Comparison of ENCODE assay signal across 11 cellular contexts in the genomic region with DNA sequence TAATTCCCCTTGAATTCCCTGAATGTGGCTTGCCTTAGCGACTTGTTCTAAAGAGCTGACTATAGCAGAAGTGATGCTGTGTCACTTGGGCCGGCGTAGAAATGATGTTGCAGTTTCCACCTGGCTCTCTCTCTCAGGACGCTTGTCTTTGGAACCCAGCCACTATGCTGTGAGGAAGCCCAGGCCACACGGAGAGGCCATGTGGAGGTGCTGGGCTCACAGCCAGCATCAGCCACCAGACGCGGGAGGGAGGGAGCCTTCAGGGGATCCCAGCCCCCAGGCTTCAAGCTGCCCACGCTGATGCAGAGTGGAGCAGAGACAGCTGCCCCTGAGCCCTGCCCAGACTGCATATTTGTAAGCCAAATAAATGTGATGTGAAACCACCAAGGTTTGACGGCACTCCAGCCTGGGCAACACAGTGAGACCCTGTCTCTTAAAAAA. TPM values are rescaled to one million over a fixed set of nuclear protein-coding genes. Genes with fewer than 3 reads are reported as not detected.
DNase-seq lines count a peak whose midpoint lies in the region; ATAC-seq and TF ChIP-seq lines count a peak whose summit lies in the region.
"Had no signal": no experiment of that assay in that cellular context is flagged by ENCODE, and none has a peak within 500 bp of the region (broad histone marks: within the 10 kb centered on the region; RNA-seq: fewer than 3 reads in every experiment).

No MANE protein-coding gene starts in this region.

- H3K9me3 Mint-ChIP-seq in activated CD8-positive, alpha-beta T cell treated with anti-CD3 and anti-CD28 coated beads, Interleukin-2, amount 10 ng/mL, durations not matched to agents 7 days and 5 days (ENCODE audit: insufficient read depth), result no peaks in the 10 kb centered on the region

- no peaks in the 10 kb centered on the region for H3K36me3 Mint-ChIP-seq in activated CD8-positive, alpha-beta T cell treated with anti-CD3 and anti-CD28 coated beads, Interleukin-2, amount 10 ng/mL, durations not matched to agents 7 days and 5 days (ENCODE audit: low read depth)

- no peak for TF ChIP-seq POLR2A in ovary (IDR thresholded peaks at IDR 0.05)

- H3K4me1 ChIP-seq in HEK293 (ENCODE audit: control insufficient read depth, insufficient read depth, low read length) (no peaks in the 10 kb centered on the region), ovary (ENCODE audit: insufficient read depth) (peaks cover 3% of the 10 kb centered on the region)

- no peak overlapping the region for H3K4me3 Mint-ChIP-seq in activated CD8-positive, alpha-beta T cell treated with anti-CD3 and anti-CD28 coated beads, Interleukin-2, amount 10 ng/mL, durations not matched to agents 7 days and 5 days

- no peak overlapping the region for H3K27ac Mint-ChIP-seq in activated CD8-positive, alpha-beta T cell treated with anti-CD3 and anti-CD28 coated beads, Interleukin-2, amount 10 ng/mL, durations not matched to agents 7 days and 5 days

- TF ChIP-seq EP300 in ovary (IDR thresholded peaks at IDR 0.05), result no peak

- no peaks in the 10 kb centered on the region for H3K27me3 ChIP-seq in ovary

- TF ChIP-seq CTCF in HEK293 (tag by site-specific recombination; IDR thresholded peaks at IDR 0.05), result no peak
- TF ChIP-seq CTCF in fibroblast of villous mesenchyme (IDR thresholded peaks at IDR 0.05; ENCODE audit: insufficient read depth, low read depth, low read length), result no peak
- no peak for TF ChIP-seq CTCF in ovary (IDR thresholded peaks at IDR 0.05)

- no peaks in the 10 kb centered on the region for H3K9me3 ChIP-seq in HEK293 (ENCODE audit: control insufficient read depth, insufficient read depth, low read depth, low read length)
- H3K9me3 ChIP-seq in ovary, result no peaks in the 10 kb centered on the region
- H3K9me3 ChIP-seq: thoracic aorta had no signal

- H3K4me1 Mint-ChIP-seq in activated CD8-positive, alpha-beta T cell treated with anti-CD3 and anti-CD28 coated beads, Interleukin-2, amount 10 ng/mL, durations not matched to agents 7 days and 5 days (ENCODE audit: low read depth), result no peaks in the 10 kb centered on the region

- intact Hi-C loops in ovary (cut with DNase I), result loop anchor here in 2 of 4 donors (5.0 kb wide), 1 partner anchor 59 kb away; no protein-coding TSS in a partner anchor

- no peak overlapping the region for H3K27ac ChIP-seq in HEK293 (ENCODE audit: extremely low read depth, low read depth, low read length)
- no peak overlapping the region for H3K27ac ChIP-seq in ovary
- H3K27ac ChIP-seq: thoracic aorta had no signal

- WGBS in ovary, 3 donors, result 3 to 9% (median 4%) methylated on average over 7 to 9 of the region's 9 CpGs

- DNase-seq in NCI-H774 (lab: John Stamatoyannopoulos, UW) (peak; percentile 35), fibroblast of villous mesenchyme (ENCODE audit: low read depth) (peak; percentile 60), ovary (peak; percentile 49 to 75 (median 68)), DMS53 (lab: John Stamatoyannopoulos, UW) (no peak)
- no peak for DNase-seq in activated CD8-positive, alpha-beta T cell treated with anti-CD3 and anti-CD28 coated beads, Interleukin-2, amount 10 ng/mL, durations not matched to agents 7 days and 5 days
- DNase-seq in activated CD4-positive, CD25-positive, alpha-beta regulatory T cell (lab: John Stamatoyannopoulos, UW), result no peak
- DNase-seq: activated CD4-positive, alpha-beta T cell treated with anti-CD3 and anti-CD28 coated beads, Interleukin-2, amount 50 U/mL, for 48 hours; kidney had no signal

- CTCF ChIA-PET in HEK293 (lab: Yijun Ruan, JAX), result interaction anchor here (0.6 to 16.1 kb wide), 4 partner anchors 41 to 77 kb away, joined by 3 to 454 read pairs (median 62); a partner anchor contains a TSS
- CTCF ChIA-PET in activated CD8-positive, alpha-beta T cell treated with anti-CD3 and anti-CD28 coated beads, Interleukin-2, amount 10 ng/mL, durations not matched to agents 7 days and 5 days (lab: Charles Lee), result interaction anchor here (5.5 kb wide), 1 partner anchor 61 kb away, joined by 78 read pairs; no protein-coding TSS in a partner anchor

- H3K4me3 ChIP-seq in HEK293 (ENCODE audit: low read depth, low read length) (no peak overlapping the region), fibroblast of villous mesenchyme (ENCODE audit: low read depth, low read length) (no peak overlapping the region), ovary (no peak overlapping the region)
- H3K4me3 ChIP-seq: thoracic aorta had no signal

- POLR2A ChIA-PET in HEK293 (lab: Yijun Ruan, JAX), result interaction anchor here (0.5 to 1.4 kb wide), 3 partner anchors 18 to 59 kb away, joined by 3 to 6 read pairs (median 3); a partner anchor contains a TSS
- POLR2A ChIA-PET in activated CD8-positive, alpha-beta T cell treated with anti-CD3 and anti-CD28 coated beads, Interleukin-2, amount 10 ng/mL, durations not matched to agents 7 days and 5 days (lab: Charles Lee), result interaction anchor here (7.2 kb wide), 1 partner anchor 19 kb away, joined by 43 read pairs; a partner anchor contains a TSS

- ATAC-seq in GM19035 (IDR thresholded peaks at IDR 0.05; ENCODE audit: unreplicated experiment), result no peak
- ATAC-seq in activated CD8-positive, alpha-beta T cell treated with anti-CD3 and anti-CD28 coated beads, Interleukin-2, amount 10 ng/mL, durations not matched to agents 7 days and 5 days, result no peak

- H3K36me3 ChIP-seq in HEK293 (ENCODE audit: control insufficient read depth in 2 of 2, insufficient read depth in 1 of 2, low read length in 2 of 2) (no peaks in the 10 kb centered on the region), ovary (no peaks in the 10 kb centered on the region)
- H3K36me3 ChIP-seq: thoracic aorta had no signal

- H3K27me3 Mint-ChIP-seq in activated CD8-positive, alpha-beta T cell treated with anti-CD3 and anti-CD28 coated beads, Interleukin-2, amount 10 ng/mL, durations not matched to agents 7 days and 5 days (ENCODE audit: low read depth), result peaks cover 16% of the 10 kb centered on the region

TF ChIP-seq in HEK293, 187 proteins besides CTCF, POLR2A, EP300 and RAD21 (continues in another document):
- TF ChIP-seq, protein P1, sequence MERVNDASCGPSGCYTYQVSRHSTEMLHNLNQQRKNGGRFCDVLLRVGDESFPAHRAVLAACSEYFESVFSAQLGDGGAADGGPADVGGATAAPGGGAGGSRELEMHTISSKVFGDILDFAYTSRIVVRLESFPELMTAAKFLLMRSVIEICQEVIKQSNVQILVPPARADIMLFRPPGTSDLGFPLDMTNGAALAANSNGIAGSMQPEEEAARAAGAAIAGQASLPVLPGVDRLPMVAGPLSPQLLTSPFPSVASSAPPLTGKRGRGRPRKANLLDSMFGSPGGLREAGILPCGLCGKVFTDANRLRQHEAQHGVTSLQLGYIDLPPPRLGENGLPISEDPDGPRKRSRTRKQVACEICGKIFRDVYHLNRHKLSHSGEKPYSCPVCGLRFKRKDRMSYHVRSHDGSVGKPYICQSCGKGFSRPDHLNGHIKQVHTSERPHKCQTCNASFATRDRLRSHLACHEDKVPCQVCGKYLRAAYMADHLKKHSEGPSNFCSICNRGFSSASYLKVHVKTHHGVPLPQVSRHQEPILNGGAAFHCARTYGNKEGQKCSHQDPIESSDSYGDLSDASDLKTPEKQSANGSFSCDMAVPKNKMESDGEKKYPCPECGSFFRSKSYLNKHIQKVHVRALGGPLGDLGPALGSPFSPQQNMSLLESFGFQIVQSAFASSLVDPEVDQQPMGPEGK (tag by site-specific recombination; IDR thresholded peaks at IDR 0.05), result peak; percentile 56; the same call in 1 of the 2 replicates
- peak; percentile 96 for TF ChIP-seq GLIS1 (tag by site-specific recombination; IDR thresholded peaks at IDR 0.05)
- no peak for TF ChIP-seq GLI4 (tag by site-specific recombination; IDR thresholded peaks at IDR 0.05)

RNA-seq across cellular contexts. Expression of a gene that starts 18.6 kb away (rescaled TPM):
- total RNA-seq in fibroblast of villous mesenchyme (not detected in 2 replicates), ovary (10 to 100 TPM in 5 of 7 donors, not detected in 2; 22.1 to 67.7 (median 29.6) TPM)
- not detected for polyA plus RNA-seq in ovary
- total RNA-seq in activated CD8-positive, alpha-beta T cell treated with anti-CD3 and anti-CD28 coated beads, Interleukin-2, amount 10 ng/mL, durations not matched to agents 7 days and 5 days, result 10 to 100 TPM in 1 of 2 experiments, not detected in 1; 19.9 TPM
- total RNA-seq: thoracic aorta had no signal

RNA-seq across cellular contexts. Expression of a gene that starts 27.2 kb away (rescaled TPM):
- total RNA-seq in fibroblast of villous mesenchyme (not detected in 2 replicates), ovary (not detected)
- polyA plus RNA-seq in ovary, result not detected
- not detected for total RNA-seq in activated CD8-positive, alpha-beta T cell treated with anti-CD3 and anti-CD28 coated beads, Interleukin-2, amount 10 ng/mL, durations not matched to agents 7 days and 5 days
- total RNA-seq: kidney, thoracic aorta had no signal

RNA-seq across cellular contexts. Expression of a gene that starts 36.4 kb away (rescaled TPM):
- 3.0 and 4.5 TPM in 2 replicates for total RNA-seq in fibroblast of villous mesenchyme
- total RNA-seq in ovary, result 10 to 100 TPM in 5 of 7 donors, 1 to 10 TPM in 2; 8.8 to 20.2 (median 13.4) TPM
- 10 to 100 TPM; 12.1 to 19.2 TPM for polyA plus RNA-seq in ovary
- 10 to 100 TPM; 17.0 to 19.3 TPM for total RNA-seq in activated CD8-positive, alpha-beta T cell treated with anti-CD3 and anti-CD28 coated beads, Interleukin-2, amount 10 ng/mL, durations not matched to agents 7 days and 5 days

RNA-seq across cellular contexts. Expression of a gene that starts 54.7 kb away (rescaled TPM):
- under 0.01 TPM in 2 replicates for total RNA-seq in fibroblast of villous mesenchyme
- 1 to 10 TPM in 4 of 7 donors, under 1 TPM in 3; 0.11 to 1.8 (median 1.2) TPM for total RNA-seq in ovary
- under 1 TPM; 0.47 to 0.48 TPM for polyA plus RNA-seq in ovary
- not detected for total RNA-seq in activated CD8-positive, alpha-beta T cell treated with anti-CD3 and anti-CD28 coated beads, Interleukin-2, amount 10 ng/mL, durations not matched to agents 7 days and 5 days
- total RNA-seq: thoracic aorta had no signal

Comparison
In these comparisons a context has a peak if more than half of its experiments do, and no peak if none do; other contexts are left out.
1. DNase-seq: peak in NCI-H774 (single experiment), fibroblast of villous mesenchyme (single experiment) and ovary (5 of 5); none in DMS53 (single experiment), activated CD8-positive, alpha-beta T cell treated with anti-CD3 and anti-CD28 coated beads, Interleukin-2, amount 10 ng/mL, durations not matched to agents 7 days and 5 days (single experiment) and activated CD4-positive, CD25-positive, alpha-beta regulatory T cell (0 of 4).